Comparison of ENCODE assay signal across 8 cellular contexts in genomic region chr20:1465470-1466210, GRCh38. TPM values are rescaled to one million over a fixed set of nuclear protein-coding genes. Genes with fewer than 3 reads are reported as not detected.
DNase-seq lines count a peak whose midpoint lies in the region; ATAC-seq and TF ChIP-seq lines count a peak whose summit lies in the region.
"Had no signal": no experiment of that assay in that cellular context is flagged by ENCODE, and none has a peak within 500 bp of the region (broad histone marks: within the 10 kb centered on the region; RNA-seq: fewer than 3 reads in every experiment).

No MANE protein-coding gene starts in this region.

- no peak for ATAC-seq in activated CD8-positive, alpha-beta T cell treated with anti-CD3 and anti-CD28 coated beads, Interleukin-2, amount 10 ng/mL, durations not matched to agents 7 days and 5 days
- ATAC-seq in stimulated activated memory B cell treated with anti-CD40 and anti-IgM and Interleukin-4, amounts not matched to agents 10 μg/mL and 1 μg/mL and 100 μg/mL, for 72 hours = no peak
- ATAC-seq in HG03280 (IDR thresholded peaks at IDR 0.05; ENCODE audit: unreplicated experiment) (no peak), HG02840 (IDR thresholded peaks at IDR 0.05; ENCODE audit: low FRiP score, unreplicated experiment) (no peak)

- peak overlapping the region; percentile 78 for H3K9ac ChIP-seq in iPS-18a (ENCODE audit: low read length)

- peaks cover 17% of the 10 kb centered on the region for H3K27me3 Mint-ChIP-seq in activated CD8-positive, alpha-beta T cell treated with anti-CD3 and anti-CD28 coated beads, Interleukin-2, amount 10 ng/mL, durations not matched to agents 7 days and 5 days (ENCODE audit: low read depth)
- H3K27me3 Mint-ChIP-seq in stimulated activated memory B cell treated with anti-CD40 and anti-IgM and Interleukin-4, amounts not matched to agents 10 μg/mL and 1 μg/mL and 100 μg/mL, for 72 hours = no peaks in the 10 kb centered on the region

- CTCF ChIA-PET in activated CD8-positive, alpha-beta T cell treated with anti-CD3 and anti-CD28 coated beads, Interleukin-2, amount 10 ng/mL, durations not matched to agents 7 days and 5 days (lab: Charles Lee) = interaction anchor here (0.8 to 4.3 kb wide), 14 partner anchors 8 to 311 kb away, joined by 3 to 48 read pairs (median 8); partner anchors contain the start of gene FKBP1A

- H3K27me3 ChIP-seq in HL-60 (ENCODE audit: insufficient read depth, poor library complexity, severe bottlenecking) (no peaks in the 10 kb centered on the region), iPS-18a (ENCODE audit: control insufficient read depth, insufficient read depth, low read length) (no peaks in the 10 kb centered on the region)

- H3K4me3 ChIP-seq in HL-60 (replicated peaks; ENCODE audit: insufficient read depth, low read length) (peak overlapping the region; percentile 96), iPS-18a (ENCODE audit: low read length) (peak overlapping the region; percentile 90)

- H3K9me3 ChIP-seq in iPS-18a (ENCODE audit: control insufficient read depth, low read depth, low read length) = no peaks in the 10 kb centered on the region

- H3K4me1 Mint-ChIP-seq in activated CD8-positive, alpha-beta T cell treated with anti-CD3 and anti-CD28 coated beads, Interleukin-2, amount 10 ng/mL, durations not matched to agents 7 days and 5 days (ENCODE audit: low read depth) = peaks cover 45% of the 10 kb centered on the region
- H3K4me1 Mint-ChIP-seq in stimulated activated memory B cell treated with anti-CD40 and anti-IgM and Interleukin-4, amounts not matched to agents 10 μg/mL and 1 μg/mL and 100 μg/mL, for 72 hours = peaks cover 60% of the 10 kb centered on the region

- no peak for TF ChIP-seq CTCF in HL-60 (IDR thresholded peaks at IDR 0.05; ENCODE audit: insufficient read depth, low read length)

- peak overlapping the region; percentile 75 for H3K27ac Mint-ChIP-seq in activated CD8-positive, alpha-beta T cell treated with anti-CD3 and anti-CD28 coated beads, Interleukin-2, amount 10 ng/mL, durations not matched to agents 7 days and 5 days
- H3K27ac Mint-ChIP-seq in stimulated activated memory B cell treated with anti-CD40 and anti-IgM and Interleukin-4, amounts not matched to agents 10 μg/mL and 1 μg/mL and 100 μg/mL, for 72 hours = peak overlapping the region; percentile 78

- POLR2A ChIA-PET in activated CD8-positive, alpha-beta T cell treated with anti-CD3 and anti-CD28 coated beads, Interleukin-2, amount 10 ng/mL, durations not matched to agents 7 days and 5 days (lab: Charles Lee) = interaction anchor here (0.9 to 1.6 kb wide), 5 partner anchors 18 to 1005 kb away, joined by 3 to 6 read pairs (median 3); partner anchors contain the start of gene SNRPB

- H3K4me3 Mint-ChIP-seq in activated CD8-positive, alpha-beta T cell treated with anti-CD3 and anti-CD28 coated beads, Interleukin-2, amount 10 ng/mL, durations not matched to agents 7 days and 5 days = peak overlapping the region; percentile 81
- H3K4me3 Mint-ChIP-seq in stimulated activated memory B cell treated with anti-CD40 and anti-IgM and Interleukin-4, amounts not matched to agents 10 μg/mL and 1 μg/mL and 100 μg/mL, for 72 hours = peak overlapping the region; percentile 90

- peaks cover 4% of the 10 kb centered on the region for H3K4me1 ChIP-seq in iPS-18a (ENCODE audit: control insufficient read depth, low read depth, low read length)

- peak overlapping the region; percentile 95 for H3K27ac ChIP-seq in HL-60 (replicated peaks)
- H3K27ac ChIP-seq in iPS-18a (ENCODE audit: low read length) = no peak overlapping the region

- peaks cover 27% of the 10 kb centered on the region for H3K36me3 ChIP-seq in iPS-18a (ENCODE audit: control insufficient read depth, low read depth, low read length)

- no peaks in the 10 kb centered on the region for H3K9me3 Mint-ChIP-seq in activated CD8-positive, alpha-beta T cell treated with anti-CD3 and anti-CD28 coated beads, Interleukin-2, amount 10 ng/mL, durations not matched to agents 7 days and 5 days (ENCODE audit: insufficient read depth)
- no peaks in the 10 kb centered on the region for H3K9me3 Mint-ChIP-seq in stimulated activated memory B cell treated with anti-CD40 and anti-IgM and Interleukin-4, amounts not matched to agents 10 μg/mL and 1 μg/mL and 100 μg/mL, for 72 hours

- no peak for DNase-seq in HL-60 (ENCODE audit: low read depth in 1 of 2, low spot score in 1 of 2)
- no peak for DNase-seq in activated CD8-positive, alpha-beta T cell treated with anti-CD3 and anti-CD28 coated beads, Interleukin-2, amount 10 ng/mL, durations not matched to agents 7 days and 5 days
- no peak for DNase-seq in NCI-H2107 (lab: John Stamatoyannopoulos, UW)

- peaks cover 14% of the 10 kb centered on the region for H3K36me3 Mint-ChIP-seq in activated CD8-positive, alpha-beta T cell treated with anti-CD3 and anti-CD28 coated beads, Interleukin-2, amount 10 ng/mL, durations not matched to agents 7 days and 5 days (ENCODE audit: low read depth)
- H3K36me3 Mint-ChIP-seq in stimulated activated memory B cell treated with anti-CD40 and anti-IgM and Interleukin-4, amounts not matched to agents 10 μg/mL and 1 μg/mL and 100 μg/mL, for 72 hours = peaks cover 13% of the 10 kb centered on the region

RNA-seq across cellular contexts. Expression of gene NSFL1C, which starts 1.0 kb away (rescaled TPM):
- 10 to 100 TPM; 60.5 to 67.8 TPM for total RNA-seq in activated CD8-positive, alpha-beta T cell treated with anti-CD3 and anti-CD28 coated beads, Interleukin-2, amount 10 ng/mL, durations not matched to agents 7 days and 5 days

RNA-seq across cellular contexts. Expression of gene SIRPB2, which starts 25.6 kb away (rescaled TPM):
- total RNA-seq in activated CD8-positive, alpha-beta T cell treated with anti-CD3 and anti-CD28 coated beads, Interleukin-2, amount 10 ng/mL, durations not matched to agents 7 days and 5 days = not detected
- total RNA-seq: LHCN-M2 had no signal
